ENCODE assay signal across 20 cellular contexts in the genomic region with DNA sequence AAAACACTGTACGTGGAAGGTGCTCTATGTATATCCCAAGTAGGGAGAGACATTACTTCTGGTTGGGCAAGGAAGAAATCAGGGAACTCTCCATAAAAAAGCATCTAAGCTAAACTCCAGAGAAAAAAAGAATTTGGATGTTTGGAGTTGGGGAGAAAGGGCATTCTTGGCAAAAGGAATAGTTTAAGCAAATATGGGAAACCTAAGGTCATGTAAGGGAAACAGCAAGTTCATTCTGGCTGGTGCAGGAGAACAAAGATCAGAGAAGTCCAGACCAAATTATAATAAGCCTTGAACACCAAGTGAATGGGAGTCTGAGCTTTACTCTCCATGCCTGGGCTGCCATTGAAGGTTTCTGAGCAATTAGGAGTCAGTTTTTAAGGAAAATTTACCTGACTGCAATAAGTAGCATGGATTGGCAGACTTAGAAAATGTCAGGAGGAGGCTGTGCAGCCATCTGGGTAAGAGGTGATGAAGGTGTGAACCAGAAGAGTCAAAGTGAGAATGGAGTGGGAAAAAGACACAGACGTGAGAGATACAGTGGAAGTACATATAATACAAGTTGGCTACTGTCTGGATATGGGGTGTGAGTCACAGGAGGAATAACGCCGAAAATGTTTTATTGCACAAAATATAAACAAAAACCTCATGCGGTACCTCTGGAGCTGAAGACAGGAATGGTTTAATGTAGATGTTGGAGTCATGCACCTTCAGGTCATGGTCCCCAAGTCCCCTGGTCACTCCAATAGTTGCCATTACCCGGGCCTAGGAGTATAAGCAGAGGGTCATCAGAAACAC.
DNase-seq lines count a peak whose midpoint lies in the region; TF ChIP-seq lines count a peak whose summit lies in the region.
"Had no signal": no experiment of that assay in that cellular context is flagged by ENCODE, and none has a peak within 500 bp of the region (broad histone marks: within the 10 kb centered on the region; RNA-seq: fewer than 3 reads in every experiment).

No MANE protein-coding gene starts in this region.

- H3K9ac ChIP-seq in fibroblast of lung (ENCODE audit: insufficient read depth, low read length) = no peak overlapping the region

- DNase-seq in ELR (ENCODE audit: low read depth) = peak; percentile 68
- DNase-seq in LHCN-M2 (ENCODE audit: low read depth) = peak; percentile 18
- peak; percentile 36 to 52 for DNase-seq in fibroblast of lung (ENCODE audit: low read depth in 2 of 2)
- no peak for DNase-seq in osteoblast (ENCODE audit: insufficient read length, low spot score, missing footprints)
- no peak for DNase-seq in WERI-Rb-1
- no peak for DNase-seq in erythroblast (lab: John Stamatoyannopoulos, UW)
- DNase-seq in COR-L47 (lab: John Stamatoyannopoulos, UW) = no peak
- DNase-seq: BE2C; CD4-positive, alpha-beta memory T cell; DMS79; GDM1; Karpas-422; MV-4-11; NCI-H1417; NCI-H1930; NCI-H2171; NCI-H774; PC-9 had no signal

- no peak overlapping the region for H3K4me2 ChIP-seq in fibroblast of lung (ENCODE audit: extremely low read depth, insufficient read depth, low read length)
- H3K4me2 ChIP-seq in osteoblast (ENCODE audit: insufficient read depth, low read length) = no peak overlapping the region
- H3K4me2 ChIP-seq: PC-9 had no signal

- no peak overlapping the region for H2AFZ ChIP-seq in fibroblast of lung (ENCODE audit: low read length)
- no peak overlapping the region for H2AFZ ChIP-seq in osteoblast (ENCODE audit: low read length)
- H2AFZ ChIP-seq: PC-9 had no signal

- H3K4me1 ChIP-seq in fibroblast of lung (ENCODE audit: control insufficient read depth, extremely low read depth, insufficient read depth, low read length) = peaks cover 21% of the 10 kb centered on the region
- peaks cover 47% of the 10 kb centered on the region for H3K4me1 ChIP-seq in osteoblast (ENCODE audit: insufficient read depth, low read length)
- H3K4me1 ChIP-seq: BE2C had no signal

- TF ChIP-seq CTCF in fibroblast of lung (conservative IDR thresholded peaks at IDR 0.05 in 1 of 2, IDR thresholded peaks at IDR 0.05 in 1 of 2; ENCODE audit: low read depth in 1 of 2, low read length in 2 of 2) = no peak
- TF ChIP-seq CTCF in osteoblast (IDR thresholded peaks at IDR 0.05; ENCODE audit: extremely low read depth, low read depth, low read length) = no peak
- TF ChIP-seq CTCF in WERI-Rb-1 (IDR thresholded peaks at IDR 0.05; ENCODE audit: low read depth, low read length) = no peak

- H3K9me3 ChIP-seq in fibroblast of lung (ENCODE audit: control insufficient read depth, insufficient read depth, low read depth, low read length) = no peaks in the 10 kb centered on the region
- no peaks in the 10 kb centered on the region for H3K9me3 ChIP-seq in osteoblast (ENCODE audit: low read depth, low read length)
- H3K9me3 ChIP-seq in WERI-Rb-1 (ENCODE audit: severe bottlenecking) = no peaks in the 10 kb centered on the region
- H3K9me3 ChIP-seq: BE2C, SJSA1 had no signal

- no peaks in the 10 kb centered on the region for H3K79me2 ChIP-seq in fibroblast of lung (ENCODE audit: control insufficient read depth, insufficient read depth, low read length)
- H3K79me2 ChIP-seq in osteoblast (ENCODE audit: insufficient read depth, low read length) = no peaks in the 10 kb centered on the region

- no peaks in the 10 kb centered on the region for H3K36me3 ChIP-seq in fibroblast of lung (ENCODE audit: control insufficient read depth, insufficient read depth, low read length)
- H3K36me3 ChIP-seq in osteoblast (ENCODE audit: insufficient read depth, low read length) = peaks cover 5% of the 10 kb centered on the region
- H3K36me3 ChIP-seq in WERI-Rb-1 = peaks cover 57% of the 10 kb centered on the region
- H3K36me3 ChIP-seq: BE2C, SJSA1 had no signal

- H3K27me3 ChIP-seq in fibroblast of lung (ENCODE audit: control insufficient read depth, insufficient read depth, low read length) (no peaks in the 10 kb centered on the region), osteoblast (ENCODE audit: insufficient read depth, low read length) (no peaks in the 10 kb centered on the region), WERI-Rb-1 (ENCODE audit: insufficient read depth, low read depth, severe bottlenecking) (no peaks in the 10 kb centered on the region)
- H3K27me3 ChIP-seq: BE2C, SJSA1 had no signal

- no peak for TF ChIP-seq POLR2A in erythroblast (IDR thresholded peaks at IDR 0.05; ENCODE audit: low read length)

- H3K4me3 ChIP-seq in fibroblast of lung (replicated peaks in 1 of 4; ENCODE audit: control extremely low read depth in 1 of 4, insufficient read depth in 1 of 4, low read depth in 3 of 4, low read length in 4 of 4) (no peak overlapping the region), osteoblast (ENCODE audit: insufficient read depth, low read length) (no peak overlapping the region), WERI-Rb-1 (ENCODE audit: low read depth, low read length) (no peak overlapping the region)
- H3K4me3 ChIP-seq: GM12878, PC-9, SJSA1 had no signal

- no peak overlapping the region for H3K27ac ChIP-seq in fibroblast of lung (ENCODE audit: insufficient read depth, low read length)
- peak overlapping the region; percentile 11 for H3K27ac ChIP-seq in osteoblast (ENCODE audit: low read depth, low read length)
- no peak overlapping the region for H3K27ac ChIP-seq in WERI-Rb-1
- H3K27ac ChIP-seq: PC-9, SJSA1 had no signal

- H4K20me1 ChIP-seq in fibroblast of lung (ENCODE audit: control insufficient read depth, extremely low read depth, insufficient read depth, low read length) (no peaks in the 10 kb centered on the region), osteoblast (ENCODE audit: insufficient read depth, low read length) (no peaks in the 10 kb centered on the region)

Comparison
In these comparisons a context has a peak if more than half of its experiments do, and no peak if none do; other contexts are left out.
1. DNase-seq: peak in ELR (single experiment), LHCN-M2 (single experiment) and fibroblast of lung (2 of 2); none in osteoblast (single experiment), WERI-Rb-1 (single experiment), erythroblast (0 of 2) and COR-L47 (single experiment).